In the genomic region with DNA sequence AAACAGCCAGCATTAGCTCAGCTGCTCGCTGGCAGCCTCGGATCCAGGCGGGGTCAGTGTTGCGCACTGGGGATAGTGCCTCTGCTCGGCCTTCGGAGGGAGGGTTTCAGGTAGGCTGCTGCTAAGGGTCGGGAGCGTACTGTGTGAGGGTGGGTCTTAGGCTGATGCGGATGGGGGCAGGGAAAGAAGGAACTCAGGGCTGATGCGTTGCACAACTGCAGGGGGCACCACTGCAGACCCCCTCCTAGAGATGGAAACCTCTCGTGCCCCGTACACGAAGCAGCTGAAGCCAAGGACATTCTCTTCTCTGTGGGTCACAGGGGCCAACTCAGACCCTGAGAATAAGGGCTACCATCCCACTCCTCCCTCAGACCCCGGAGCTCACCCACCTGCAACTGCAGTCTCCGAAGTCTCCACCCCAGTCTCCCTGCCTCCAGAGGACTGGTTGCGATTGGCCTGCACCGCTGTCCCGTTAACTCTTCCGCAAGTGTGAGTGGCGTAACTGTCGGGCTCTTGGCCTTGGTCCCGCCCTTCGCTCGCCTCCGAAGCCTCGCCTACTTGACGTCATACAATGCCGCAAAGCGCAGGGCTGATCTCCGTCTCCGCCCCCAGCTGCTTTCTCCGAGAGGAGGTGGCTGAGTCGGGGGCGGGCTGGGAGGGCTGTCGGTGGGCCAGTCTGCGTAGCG, we compare ENCODE assay signal across 8 cellular contexts. TPM values are rescaled to one million over a fixed set of nuclear protein-coding genes. Genes with fewer than 3 reads are reported as not detected.
A peak's percentile ranks its signal among the peaks of the same experiment; 100 is the strongest.
DNase-seq lines count a peak whose midpoint lies in the region; ATAC-seq, FAIRE-seq and TF ChIP-seq lines count a peak whose summit lies in the region.

A gene with protein sequence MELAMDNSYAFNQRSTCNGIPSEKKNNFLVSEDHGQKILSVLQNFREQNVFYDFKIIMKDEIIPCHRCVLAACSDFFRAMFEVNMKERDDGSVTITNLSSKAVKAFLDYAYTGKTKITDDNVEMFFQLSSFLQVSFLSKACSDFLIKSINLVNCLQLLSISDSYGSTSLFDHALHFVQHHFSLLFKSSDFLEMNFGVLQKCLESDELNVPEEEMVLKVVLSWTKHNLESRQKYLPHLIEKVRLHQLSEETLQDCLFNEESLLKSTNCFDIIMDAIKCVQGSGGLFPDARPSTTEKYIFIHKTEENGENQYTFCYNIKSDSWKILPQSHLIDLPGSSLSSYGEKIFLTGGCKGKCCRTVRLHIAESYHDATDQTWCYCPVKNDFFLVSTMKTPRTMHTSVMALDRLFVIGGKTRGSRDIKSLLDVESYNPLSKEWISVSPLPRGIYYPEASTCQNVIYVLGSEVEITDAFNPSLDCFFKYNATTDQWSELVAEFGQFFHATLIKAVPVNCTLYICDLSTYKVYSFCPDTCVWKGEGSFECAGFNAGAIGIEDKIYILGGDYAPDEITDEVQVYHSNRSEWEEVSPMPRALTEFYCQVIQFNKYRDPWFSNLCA (minus strand): TSS at position 425 of the 686 bp plus-strand sequence. CDS start 18,250 bp downstream, outside the sequence.

- peak within 1 kb of the TSS; percentile 87 for H3K4me2 ChIP-seq in trophoblast cell (ENCODE audit: low read length)

- peak within 1 kb of the TSS; percentile 85 for H4K12ac ChIP-seq in trophoblast cell (ENCODE audit: low read depth, low read length)

- peaks cover 9% of the 10 kb centered on the region for H3K79me1 ChIP-seq in trophoblast cell (ENCODE audit: low read length)

- H3K27ac ChIP-seq in adrenal gland (peak within 1 kb of the TSS; percentile 83 to 97 (median 97)), heart left ventricle (peak within 1 kb of the TSS; percentile 85 to 98 (median 93)), trophoblast cell (ENCODE audit: low read depth, low read length) (peak within 1 kb of the TSS; percentile 87), transverse colon (peak within 1 kb of the TSS; percentile 89 to 98 (median 94))

- peak within 1 kb of the TSS; percentile 87 for H3K9ac ChIP-seq in trophoblast cell (ENCODE audit: low read length)

- no peak within 1 kb of the TSS for H2BK12ac ChIP-seq in trophoblast cell (ENCODE audit: low read length)

- H3K4me3 ChIP-seq in adrenal gland: peak within 1 kb of the TSS; percentile 41 to 88 (median 70)
- peak within 1 kb of the TSS; percentile 64 to 91 (median 82) for H3K4me3 ChIP-seq in heart left ventricle
- peak within 1 kb of the TSS; percentile 95 for H3K4me3 ChIP-seq in trophoblast cell (ENCODE audit: low read depth, low read length)
- H3K4me3 ChIP-seq in transverse colon: peak within 1 kb of the TSS; percentile 59 to 91 (median 70)

- peak within 1 kb of the TSS; percentile 78 for H2BK120ac ChIP-seq in trophoblast cell (ENCODE audit: insufficient read depth, low read length, poor library complexity)

- peak; percentile 98 for FAIRE-seq in GM12891 (lab: Jason Lieb, UNC)

- peak; percentile 77 for TF ChIP-seq POLR2A in GM12891 (IDR thresholded peaks at IDR 0.05; ENCODE audit: low read depth, low read length)
- TF ChIP-seq POLR2A in adrenal gland (IDR thresholded peaks at IDR 0.05): peak; percentile 94 to 99
- peak; percentile 37 to 82 for TF ChIP-seq POLR2A in heart left ventricle (IDR thresholded peaks at IDR 0.05)
- peak; percentile 92 for TF ChIP-seq POLR2A in transverse colon (IDR thresholded peaks at IDR 0.05)

- H3K23ac ChIP-seq in trophoblast cell (ENCODE audit: low read length): no peak within 1 kb of the TSS

- intact Hi-C loops in adrenal gland (cut with DNase I) (loop anchor here in 1 of 2 donors (10.0 kb wide), 1 partner anchor 52 kb away; a partner anchor contains a TSS), heart left ventricle (cut with DNase I) (loop anchor here in 8 of 10 donors (1.0 to 5.0 kb wide), 4 partner anchors 54 to 56 kb away; a partner anchor contains a TSS), transverse colon (cut with DNase I; ENCODE audit: low total_unique reads) (no loop called here)

- H2AFZ ChIP-seq in trophoblast cell (ENCODE audit: insufficient read depth, low read length, poor library complexity): peak within 1 kb of the TSS; percentile 96

- H3K4me1 ChIP-seq in adrenal gland (replicated peaks in 1 of 2) (peaks cover 6 to 35% of the 10 kb centered on the region in 2 donors), heart left ventricle (peaks cover 4 to 57% (median 35%) of the 10 kb centered on the region in 12 donors), trophoblast cell (ENCODE audit: control insufficient read depth in 1 of 2, insufficient read depth in 2 of 2, low read length in 2 of 2) (no peaks in the 10 kb centered on the region), transverse colon (peaks cover 0 to 47% (median 20%) of the 10 kb centered on the region in 4 donors)

- H3K9me3 ChIP-seq in adrenal gland (replicated peaks in 1 of 3) (no peaks in the 10 kb centered on the region), heart left ventricle (no peaks in the 10 kb centered on the region), trophoblast cell (ENCODE audit: insufficient read depth, low read depth, low read length) (no peaks in the 10 kb centered on the region), transverse colon (no peaks in the 10 kb centered on the region)

- in situ Hi-C loops in transverse colon (cut with MboI; ENCODE audit: low pct_ligation_motif_present in 1 of 4, low pct_unique_long_range_greater_than_20kb in 1 of 4, low sequenced_read_pairs in 3 of 4): no loop called here

- H3K27me3 ChIP-seq in adrenal gland (no peaks in the 10 kb centered on the region), heart left ventricle (no peaks in the 10 kb centered on the region), trophoblast cell (ENCODE audit: insufficient read depth, low read length) (no peaks in the 10 kb centered on the region), transverse colon (no peaks in the 10 kb centered on the region)

- H3K18ac ChIP-seq in trophoblast cell (ENCODE audit: low read length): peak within 1 kb of the TSS; percentile 95

- ATAC-seq in HG02870 (IDR thresholded peaks at IDR 0.05; ENCODE audit: unreplicated experiment) (peak; percentile 94), heart left ventricle (peak; percentile 97 to 99 (median 98))

- H3K79me2 ChIP-seq in trophoblast cell (ENCODE audit: control insufficient read depth, insufficient read depth, low read length, poor library complexity): peaks cover 6% of the 10 kb centered on the region

- H2AK5ac ChIP-seq in trophoblast cell (ENCODE audit: low read length): no peak within 1 kb of the TSS

- peak within 1 kb of the TSS; percentile 94 for H3K14ac ChIP-seq in trophoblast cell (ENCODE audit: low read length)

- H3K36me3 ChIP-seq in adrenal gland (replicated peaks in 1 of 2) (peaks cover 0 to 17% of the 10 kb centered on the region in 2 donors), heart left ventricle (peaks cover 0 to 28% (median 25%) of the 10 kb centered on the region in 9 donors), trophoblast cell (ENCODE audit: control insufficient read depth in 1 of 2, insufficient read depth in 2 of 2, low read length in 2 of 2) (peaks cover 2 to 3% of the 10 kb centered on the region in 2 experiments), transverse colon (peaks cover 0 to 16% (median 1%) of the 10 kb centered on the region in 4 donors)

- peak; percentile 6 for TF ChIP-seq EP300 in transverse colon (IDR thresholded peaks at IDR 0.05; ENCODE audit: low read depth)

- DNase-seq in GM12891 (ENCODE audit: insufficient read length, low spot score): peak; percentile 58
- peak; percentile 92 for DNase-seq in NCI-H1436 treated with DMSO at 0.1 percent for 48 hours (lab: John Stamatoyannopoulos, UW)
- DNase-seq in T follicular helper cell (ENCODE audit: low read depth): peak; percentile 97
- peak; percentile 99 to 100 (median 99) for DNase-seq in adrenal gland
- peak; percentile 99 for DNase-seq in heart left ventricle
- DNase-seq in trophoblast cell: peak; percentile 99
- DNase-seq in transverse colon: peak; percentile 99

- peak within 1 kb of the TSS; percentile 69 for H4K91ac ChIP-seq in trophoblast cell (ENCODE audit: low read depth, low read length)

- peak within 1 kb of the TSS; percentile 93 for H4K8ac ChIP-seq in trophoblast cell (ENCODE audit: low read depth, low read length)

- 0 to 1% (median 0%) methylated on average over 6 to 37 of the region's 37 CpGs for WGBS in adrenal gland, 4 donors
- WGBS in heart left ventricle, 4 donors: 0 to 1% (median 0%) methylated on average over 27 to 37 of the region's 37 CpGs
- no CpG with 5 or more reads among the region's 37 CpGs for WGBS in trophoblast cell (ENCODE audit: extremely low coverage, insufficient coverage, insufficient read length)
- 1% methylated on average over 31 of the region's 37 CpGs; no CpG with 5 or more reads in 1 of the 2 donors for WGBS in transverse colon (ENCODE audit: low coverage in 1 of 2), 2 donors

- H3K4ac ChIP-seq in trophoblast cell (ENCODE audit: low read depth, low read length): peak within 1 kb of the TSS; percentile 73

- H2BK5ac ChIP-seq in trophoblast cell (ENCODE audit: low read depth, low read length, poor library complexity): peak within 1 kb of the TSS; percentile 73

- peak in 3 of 6 experiments; percentile 14 to 41 (median 28) for TF ChIP-seq CTCF in adrenal gland (IDR thresholded peaks at IDR 0.05)
- peak in 9 of 12 donors; percentile 13 to 57 (median 43) for TF ChIP-seq CTCF in heart left ventricle (IDR thresholded peaks at IDR 0.05)
- peak in 3 of 5 experiments; percentile 23 to 48 (median 26) for TF ChIP-seq CTCF in transverse colon (IDR thresholded peaks at IDR 0.05)

TF ChIP-seq in GM12891, 5 proteins besides CTCF, POLR2A, EP300 and RAD21:
- peak; percentile 14; the same call in 1 of the 2 replicates for TF ChIP-seq POLR2AphosphoS5 (IDR thresholded peaks at IDR 0.05; ENCODE audit: low read depth, low read length)
- no peak for TF ChIP-seq PAX5 (IDR thresholded peaks at IDR 0.05; ENCODE audit: insufficient read depth, low read length, severe bottlenecking)
- TF ChIP-seq SPI1 (IDR thresholded peaks at IDR 0.05; ENCODE audit: low read depth, low read length): peak; percentile 40
- peak; percentile 79; the same call in 1 of the 2 replicates for TF ChIP-seq POU2F2 (IDR thresholded peaks at IDR 0.05; ENCODE audit: low read depth, low read length)
- TF ChIP-seq TAF1 (IDR thresholded peaks at IDR 0.05; ENCODE audit: low read depth, low read length): peak; percentile 51; the same call in 1 of the 2 replicates

RNA-seq across cellular contexts. Expression of the gene that starts here (rescaled TPM):
- 2.6 TPM for polyA plus RNA-seq in GM12891 (2012; ENCODE audit: low read depth, missing spikeins)
- total RNA-seq in adrenal gland: 10 to 100 TPM in 3 of 8 donors, 1 to 10 TPM in 4, under 1 TPM in 1; 0.97 to 13.3 (median 5.6) TPM
- 1 to 10 TPM; 3.6 to 7.2 (median 4.0) TPM for polyA plus RNA-seq in adrenal gland
- 10 to 100 TPM in 4 of 9 donors, 1 to 10 TPM in 5; 2.8 to 17.3 (median 9.4) TPM for total RNA-seq in heart left ventricle
- 1 to 10 TPM; 3.2 to 4.9 TPM for polyA plus RNA-seq in heart left ventricle
- polyA plus RNA-seq in trophoblast cell (2013): 2.0 and 2.8 TPM in 2 replicates
- 10 to 100 TPM in 1 of 4 donors, 1 to 10 TPM in 3; 3.6 to 10.5 (median 7.9) TPM for total RNA-seq in transverse colon

Comparison
In these comparisons a context has a peak if more than half of its experiments do, and no peak if none do; other contexts are left out.
1. Peak in every context shown above with its lines: DNase-seq, ATAC-seq, H3K4me3 ChIP-seq and H3K27ac ChIP-seq.